ENCODE assay signal across 15 cellular contexts in genomic region chr9:113398796-113399195, GRCh38. TPM values are rescaled to one million over a fixed set of nuclear protein-coding genes. Genes with fewer than 3 reads are reported as not detected.
DNase-seq lines count a peak whose midpoint lies in the region; ATAC-seq and TF ChIP-seq lines count a peak whose summit lies in the region.
"Had no signal": no experiment of that assay in that cellular context is flagged by ENCODE, and none has a peak within 500 bp of the region (broad histone marks: within the 10 kb centered on the region; RNA-seq: fewer than 3 reads in every experiment).

No MANE protein-coding gene starts in this region.

- H3K4me1 Mint-ChIP-seq in activated T-cell treated with anti-CD3 and anti-CD28 coated beads, Interleukin-2, amount 50 U/mL, for 4 hours (ENCODE audit: low read depth), result peaks cover 23% of the 10 kb centered on the region
- H3K4me1 Mint-ChIP-seq in activated T-cell treated with anti-CD3 and anti-CD28 coated beads, Interleukin-2, amount 50 U/mL, for 24 hours (ENCODE audit: low read depth), result peaks cover 28% of the 10 kb centered on the region

- H3K36me3 Mint-ChIP-seq in activated T-cell treated with anti-CD3 and anti-CD28 coated beads, Interleukin-2, amount 50 U/mL, for 4 hours (ENCODE audit: insufficient read depth), result peaks cover 3% of the 10 kb centered on the region
- peaks cover 11% of the 10 kb centered on the region for H3K36me3 Mint-ChIP-seq in activated T-cell treated with anti-CD3 and anti-CD28 coated beads, Interleukin-2, amount 50 U/mL, for 24 hours (ENCODE audit: low read depth)

- no peak overlapping the region for H3K27ac Mint-ChIP-seq in activated T-cell treated with anti-CD3 and anti-CD28 coated beads, Interleukin-2, amount 50 U/mL, for 24 hours

- H3K4me3 Mint-ChIP-seq in activated T-cell treated with anti-CD3 and anti-CD28 coated beads, Interleukin-2, amount 50 U/mL, for 4 hours, result peak overlapping the region; percentile 49
- no peak overlapping the region for H3K4me3 Mint-ChIP-seq in activated T-cell treated with anti-CD3 and anti-CD28 coated beads, Interleukin-2, amount 50 U/mL, for 24 hours

- DNase-seq in activated T-cell treated with anti-CD3 and anti-CD28 coated beads, Interleukin-2, amount 50 U/mL, for 4 hours, result no peak
- no peak for DNase-seq in activated T-cell treated with anti-CD3 and anti-CD28 coated beads, Interleukin-2, amount 50 U/mL, for 24 hours
- DNase-seq in SW480 (ENCODE audit: low spot score), result peak; percentile 77
- peak; percentile 24 for DNase-seq in iris pigment epithelial cell (ENCODE audit: low read depth)
- peak; percentile 48 for DNase-seq in renal cortical epithelial cell (ENCODE audit: low read depth)
- DNase-seq in SK-N-DZ (ENCODE audit: low spot score), result no peak
- DNase-seq in NCI-H2081 treated with DMSO at 0.1 percent for 48 hours (lab: John Stamatoyannopoulos, UW), result no peak
- DNase-seq: NCI-H1417, NCI-H524 treated with DMSO at 0.1 percent for 48 hours, RPMI8226, T-helper 9 cell, tibial artery had no signal

- TF ChIP-seq EP300 in gastroesophageal sphincter (IDR thresholded peaks at IDR 0.05), result no peak

- no peak for TF ChIP-seq POLR2A in gastroesophageal sphincter (IDR thresholded peaks at IDR 0.05)

- no peak for ATAC-seq in activated T-cell treated with anti-CD3 and anti-CD28 coated beads, Interleukin-2, amount 50 U/mL, for 4 hours
- no peak for ATAC-seq in gastroesophageal sphincter
- ATAC-seq: A549 had no signal

- peaks cover 0 to 17% of the 10 kb centered on the region in 2 donors for H3K36me3 ChIP-seq in gastroesophageal sphincter
- H3K36me3 ChIP-seq: ovary, tibial artery had no signal

- H3K9me3 Mint-ChIP-seq in activated T-cell treated with anti-CD3 and anti-CD28 coated beads, Interleukin-2, amount 50 U/mL, for 4 hours, result no peaks in the 10 kb centered on the region
- no peaks in the 10 kb centered on the region for H3K9me3 Mint-ChIP-seq in activated T-cell treated with anti-CD3 and anti-CD28 coated beads, Interleukin-2, amount 50 U/mL, for 24 hours

- H3K9me3 ChIP-seq in gastroesophageal sphincter, result no peaks in the 10 kb centered on the region
- H3K9me3 ChIP-seq: A549, ovary, tibial artery had no signal

- H3K27me3 ChIP-seq in gastroesophageal sphincter, result no peaks in the 10 kb centered on the region
- H3K27me3 ChIP-seq: ovary, tibial artery had no signal

- peaks cover 0 to 26% (median 15%) of the 10 kb centered on the region in 3 donors for H3K4me1 ChIP-seq in gastroesophageal sphincter

- no peak for TF ChIP-seq CTCF in gastroesophageal sphincter (IDR thresholded peaks at IDR 0.05)

- no peaks in the 10 kb centered on the region for H3K27me3 Mint-ChIP-seq in activated T-cell treated with anti-CD3 and anti-CD28 coated beads, Interleukin-2, amount 50 U/mL, for 4 hours (ENCODE audit: low read depth)
- no peaks in the 10 kb centered on the region for H3K27me3 Mint-ChIP-seq in activated T-cell treated with anti-CD3 and anti-CD28 coated beads, Interleukin-2, amount 50 U/mL, for 24 hours

- 86 to 100% methylated on average over 1 to 5 of the region's 5 CpGs for WGBS in gastroesophageal sphincter (ENCODE audit: low coverage in 1 of 2), 2 donors

- H3K4me3 ChIP-seq in gastroesophageal sphincter, result no peak overlapping the region
- H3K4me3 ChIP-seq: A549, ovary, tibial artery had no signal

- H3K27ac ChIP-seq in gastroesophageal sphincter, result no peak overlapping the region
- H3K27ac ChIP-seq: A549, tibial artery had no signal

RNA-seq across cellular contexts. Expression of gene ALAD, which starts 2.3 kb away (rescaled TPM):
- total RNA-seq in activated T-cell treated with anti-CD3 and anti-CD28 coated beads, Interleukin-2, amount 50 U/mL, for 4 hours, result 10 to 100 TPM; 17.9 to 18.4 (median 18.2) TPM
- total RNA-seq in renal cortical epithelial cell (6.3 and 34.0 TPM in 2 replicates), gastroesophageal sphincter (10 to 100 TPM; 17.3 to 34.2 (median 17.9) TPM)
- 10.1 and 11.0 TPM in 2 replicates for polyA plus RNA-seq in SK-N-DZ (2014; cell fraction: cytosol; rRNA removed)
- polyA plus RNA-seq in SK-N-DZ (2014; cell fraction: nucleus; rRNA removed), result 35.8 and 52.0 TPM in 2 replicates

RNA-seq across cellular contexts. Expression of gene POLE3, which starts 11.7 kb away (rescaled TPM):
- 100 to 1,000 TPM in 2 of 3 donors, 10 to 100 TPM in 1; 97.5 to 111 (median 106) TPM for total RNA-seq in activated T-cell treated with anti-CD3 and anti-CD28 coated beads, Interleukin-2, amount 50 U/mL, for 4 hours
- total RNA-seq in renal cortical epithelial cell (36.1 and 53.0 TPM in 2 replicates), gastroesophageal sphincter (10 to 100 TPM; 32.3 to 47.1 (median 34.6) TPM)
- 165 and 180 TPM in 2 replicates for polyA plus RNA-seq in SK-N-DZ (2014; cell fraction: cytosol; rRNA removed)
- polyA plus RNA-seq in SK-N-DZ (2014; cell fraction: nucleus; rRNA removed), result 87.9 and 89.6 TPM in 2 replicates

RNA-seq across cellular contexts. Expression of gene C9orf43, which starts 11.8 kb away (rescaled TPM):
- total RNA-seq in activated T-cell treated with anti-CD3 and anti-CD28 coated beads, Interleukin-2, amount 50 U/mL, for 4 hours, result 1 to 10 TPM in 2 of 3 donors, under 1 TPM in 1; 0.57 to 1.4 (median 1.1) TPM
- total RNA-seq in renal cortical epithelial cell (0.35 and 0.45 TPM in 2 replicates), gastroesophageal sphincter (1 to 10 TPM in 2 of 4 donors, under 1 TPM in 1, not detected in 1; 0.54 to 2.5 (median 1.7) TPM)
- 0.06 TPM in 1 of 2 replicates, not detected in the other for polyA plus RNA-seq in SK-N-DZ (2014; cell fraction: cytosol; rRNA removed)
- polyA plus RNA-seq in SK-N-DZ (2014; cell fraction: nucleus; rRNA removed), result 1.9 TPM in 1 of 2 replicates, not detected in the other

RNA-seq across cellular contexts. Expression of gene HDHD3, which starts 22.0 kb away (rescaled TPM):
- total RNA-seq in activated T-cell treated with anti-CD3 and anti-CD28 coated beads, Interleukin-2, amount 50 U/mL, for 4 hours, result 10 to 100 TPM in 2 of 3 donors, 1 to 10 TPM in 1; 7.1 to 14.4 (median 12.7) TPM
- total RNA-seq in renal cortical epithelial cell, result 23.8 and 24.1 TPM in 2 replicates
- 10 to 100 TPM; 17.0 to 31.3 (median 25.1) TPM for total RNA-seq in gastroesophageal sphincter
- 12.1 and 19.5 TPM in 2 replicates for polyA plus RNA-seq in SK-N-DZ (2014; cell fraction: cytosol; rRNA removed)
- polyA plus RNA-seq in SK-N-DZ (2014; cell fraction: nucleus; rRNA removed), result 14.1 and 19.6 TPM in 2 replicates

RNA-seq across cellular contexts. Expression of gene BSPRY, which starts 49.5 kb away (rescaled TPM):
- total RNA-seq in activated T-cell treated with anti-CD3 and anti-CD28 coated beads, Interleukin-2, amount 50 U/mL, for 4 hours, result 1 to 10 TPM in 1 of 3 donors, under 1 TPM in 2; 0.60 to 1.8 (median 0.87) TPM
- 0.45 and 22.4 TPM in 2 replicates for total RNA-seq in renal cortical epithelial cell
- 1 to 10 TPM in 1 of 4 donors, under 1 TPM in 3; 0.16 to 4.0 (median 0.36) TPM for total RNA-seq in gastroesophageal sphincter
- not detected in 2 replicates for polyA plus RNA-seq in SK-N-DZ (2014; cell fraction: cytosol; rRNA removed)
- polyA plus RNA-seq in SK-N-DZ (2014; cell fraction: nucleus; rRNA removed), result not detected in 2 replicates

Comparison
In these comparisons a context has a peak if more than half of its experiments do, and no peak if none do; other contexts are left out.
1. DNase-seq: peak in SW480 (single experiment), iris pigment epithelial cell (single experiment) and renal cortical epithelial cell (single experiment); none in activated T-cell treated with anti-CD3 and anti-CD28 coated beads, Interleukin-2, amount 50 U/mL, for 4 hours (single experiment), activated T-cell treated with anti-CD3 and anti-CD28 coated beads, Interleukin-2, amount 50 U/mL, for 24 hours (single experiment), SK-N-DZ (single experiment) and NCI-H2081 treated with DMSO at 0.1 percent for 48 hours (single experiment).